ENCODE assay signal across 30 cellular contexts in genomic region chr4:132530846-132531245, GRCh38.
DNase-seq lines count a peak whose midpoint lies in the region; ATAC-seq and TF ChIP-seq lines count a peak whose summit lies in the region.
"Had no signal": no experiment of that assay in that cellular context is flagged by ENCODE, and none has a peak within 500 bp of the region (broad histone marks: within the 10 kb centered on the region; RNA-seq: fewer than 3 reads in every experiment).

No MANE protein-coding gene starts in this region.

- TF ChIP-seq POLR2A in tibial nerve (IDR thresholded peaks at IDR 0.05): no peak

- 49 to 56% methylated on average over 2 of the region's 2 CpGs for WGBS in tibial nerve, 2 donors

- no peak for TF ChIP-seq EP300 in tibial nerve (IDR thresholded peaks at IDR 0.05)

- no peak overlapping the region for H3K4me3 ChIP-seq in tibial nerve
- H3K4me3 ChIP-seq: ascending aorta, BLaER1, colonic mucosa, left ventricle myocardium inferior, neural progenitor cell, pancreas, skin epidermis, upper lobe of right lung had no signal

- H3K27ac ChIP-seq in tibial nerve: no peak overlapping the region
- H3K27ac ChIP-seq: ascending aorta, BLaER1, colonic mucosa, KMS-11, left ventricle myocardium inferior, neural progenitor cell, pancreas, skin epidermis, upper lobe of right lung had no signal

- DNase-seq in DMS153 (lab: John Stamatoyannopoulos, UW): peak; percentile 85
- DNase-seq in ELR (ENCODE audit: low read depth): peak; percentile 20
- peak; percentile 50 for DNase-seq in NCI-H2029 (lab: John Stamatoyannopoulos, UW)
- DNase-seq in RKO (ENCODE audit: low spot score): peak; percentile 19
- DNase-seq in tibial nerve (ENCODE audit: low spot score in 2 of 2): no peak
- DNase-seq: activated CD4-positive, alpha-beta T cell treated with anti-CD3 and anti-CD28 coated beads, Interleukin-2, amount 50 U/mL, for 1 hour; activated effector memory CD4-positive, alpha-beta T cell treated with anti-CD3 and anti-CD28 coated beads, Interleukin-2, amount 50 U/mL, for 16 hours; activated naive CD8-positive, alpha-beta T cell treated with anti-CD3 and anti-CD28 coated beads, Interleukin-2, amount 10 ng/mL, durations not matched to agents 7 days and 5 days; activated T-cell treated with anti-CD3 and anti-CD28 coated beads, Interleukin-2, amount 50 U/mL, for 24 hours; colonic mucosa; DMS79; GF-D8; head of caudate nucleus; islet precursor cell; left ventricle myocardium inferior; NCI-H1694 treated with DMSO at 0.1 percent for 48 hours; NCI-H526; OCI-M1; pancreas; retina; stimulated activated naive B cell treated with anti-CD40 and anti-IgM and Interleukin-4, amounts not matched to agents 10 μg/mL and 1 μg/mL and 100 μg/mL, for 72 hours; upper lobe of right lung had no signal

- H3K4me1 ChIP-seq in tibial nerve: no peaks in the 10 kb centered on the region
- H3K4me1 ChIP-seq: ascending aorta, colonic mucosa, left ventricle myocardium inferior, neural progenitor cell, pancreas, upper lobe of right lung had no signal

- no peaks in the 10 kb centered on the region for H3K36me3 ChIP-seq in tibial nerve
- H3K36me3 ChIP-seq: ascending aorta, BLaER1, colonic mucosa, left ventricle myocardium inferior, neural progenitor cell, pancreas, upper lobe of right lung had no signal

- ATAC-seq in HG02981 (IDR thresholded peaks at IDR 0.05; ENCODE audit: unreplicated experiment) (no peak), HG03097 (IDR thresholded peaks at IDR 0.05; ENCODE audit: low FRiP score, unreplicated experiment) (no peak)
- ATAC-seq: HCT116; pancreas; stimulated activated naive B cell treated with anti-CD40 and anti-IgM and Interleukin-4, amounts not matched to agents 10 μg/mL and 1 μg/mL and 100 μg/mL, for 72 hours; upper lobe of right lung had no signal

- H3K9me3 ChIP-seq in tibial nerve: no peaks in the 10 kb centered on the region
- H3K9me3 ChIP-seq: ascending aorta, BLaER1, colonic mucosa, left ventricle myocardium inferior, pancreas, upper lobe of right lung had no signal

- H3K27me3 ChIP-seq in tibial nerve: no peaks in the 10 kb centered on the region
- H3K27me3 ChIP-seq: ascending aorta, BLaER1, colonic mucosa, neural progenitor cell, pancreas, upper lobe of right lung had no signal

- no peak for TF ChIP-seq CTCF in tibial nerve (IDR thresholded peaks at IDR 0.05)

Comparison
In these comparisons a context has a peak if more than half of its experiments do, and no peak if none do; other contexts are left out.
1. DNase-seq: peak in DMS153 (single experiment), ELR (single experiment), NCI-H2029 (single experiment) and RKO (single experiment); none in tibial nerve (0 of 2).